Comparison of ENCODE assay signal across 8 cellular contexts in the genomic region with DNA sequence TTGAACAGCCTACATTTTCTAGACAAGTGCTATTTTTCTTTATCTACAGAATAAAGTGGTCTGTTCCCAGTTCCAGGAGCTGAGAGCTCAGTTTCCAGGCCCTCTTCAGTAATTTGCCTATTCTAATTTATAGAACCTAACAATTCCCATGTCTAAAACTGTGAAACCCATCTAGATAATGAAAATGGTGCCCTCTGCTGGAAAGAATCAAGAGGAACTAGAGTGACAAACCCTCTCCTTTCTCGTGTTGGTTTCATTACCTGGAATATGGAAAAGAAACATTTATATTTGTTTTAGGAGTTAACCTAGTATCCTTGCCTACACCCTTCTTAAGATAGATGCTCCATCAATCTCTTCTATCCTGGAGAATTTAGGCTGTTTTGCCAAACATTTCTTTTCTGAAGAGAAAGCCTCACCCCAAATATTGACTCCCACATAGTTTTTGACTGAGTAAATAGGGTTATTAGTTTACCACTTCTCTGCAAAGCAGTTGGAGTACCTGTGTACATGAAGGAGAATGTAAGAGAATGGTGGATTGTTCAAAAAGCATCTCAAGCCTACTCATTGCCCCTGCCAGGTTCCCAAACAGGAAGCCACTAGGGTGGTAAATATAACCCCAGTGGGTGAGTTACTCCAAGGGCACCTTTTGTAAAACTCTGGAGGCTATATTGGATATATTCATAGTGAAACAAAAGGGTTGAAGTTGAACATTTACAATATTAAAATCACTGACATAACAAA.
DNase-seq lines count a peak whose midpoint lies in the region; ATAC-seq lines count a peak whose summit lies in the region.

No MANE protein-coding gene starts in this region.

- ATAC-seq in GM19351 (IDR thresholded peaks at IDR 0.05; ENCODE audit: unreplicated experiment), result peak; percentile 68
- ATAC-seq in HG03095 (IDR thresholded peaks at IDR 0.05; ENCODE audit: unreplicated experiment), result no peak
- no peak for ATAC-seq in GM19467 (IDR thresholded peaks at IDR 0.05; ENCODE audit: unreplicated experiment)

- DNase-seq in COLO668 (lab: John Stamatoyannopoulos, UW; ENCODE audit: unreplicated experiment) (peak; percentile 13), M059J (ENCODE audit: low read depth) (peak; percentile 58), RPMI8226 (peak; percentile 55), epidermal melanocyte (ENCODE audit: insufficient read length, low spot score) (peak; percentile 54), midbrain (lab: John Stamatoyannopoulos, UW) (peak; percentile 76)

Comparison
In these comparisons a context has a peak if more than half of its experiments do, and no peak if none do; other contexts are left out.
1. DNase-seq: peak in every context shown above with its lines; median percentile 76 in midbrain; 58 in M059J; 55 in RPMI8226; 54 in epidermal melanocyte; 13 in COLO668.